ENCODE assay signal across 30 cellular contexts in the genomic region with DNA sequence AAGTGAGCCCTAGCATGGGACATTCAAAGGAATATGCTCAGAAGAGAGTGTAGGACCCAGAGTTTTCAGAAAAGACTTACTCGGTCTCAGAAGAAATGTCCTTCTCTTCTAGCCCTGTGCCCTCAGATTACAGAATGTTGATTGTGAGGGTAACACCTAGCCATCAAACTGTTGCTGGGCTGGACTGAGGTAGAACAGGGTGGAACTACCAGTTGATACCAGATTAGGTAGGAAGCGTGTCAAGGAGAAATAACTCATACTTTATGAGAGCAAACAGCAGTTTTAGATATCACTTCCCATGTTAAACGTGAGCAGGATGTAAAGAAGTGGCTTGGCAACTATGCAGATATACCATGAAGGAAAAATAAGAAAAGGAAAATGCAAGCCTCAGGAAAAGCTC.
"Had no signal": no experiment of that assay in that cellular context is flagged by ENCODE, and none has a peak within 500 bp of the region (broad histone marks: within the 10 kb centered on the region; RNA-seq: fewer than 3 reads in every experiment).

No MANE protein-coding gene starts in this region.

- H3K27me3 Mint-ChIP-seq: naive B cell; naive thymus-derived CD8-positive, alpha-beta T cell; natural killer cell treated with Interleukin-12 subunit alpha and Interleukin-12 subunit beta and Interleukin-15 and Interleukin-18, amount 100 ng/mL, for 72 hours; progenitor cell of endocrine pancreas; stimulated activated memory B cell treated with anti-CD40 and anti-IgM and Interleukin-4, amounts not matched to agents 10 μg/mL and 1 μg/mL and 100 μg/mL, for 72 hours; stimulated activated naive CD8-positive, alpha-beta T cell treated with anti-CD3 and anti-CD28 coated beads, Interleukin-15, Interleukin-2, amounts not matched to agents 100 ng/mL and 50 ng/mL, for 24 hours had no signal

- H3K4me1 Mint-ChIP-seq: stimulated activated memory B cell treated with anti-CD40 and anti-IgM and Interleukin-4, amounts not matched to agents 10 μg/mL and 1 μg/mL and 100 μg/mL, for 72 hours had no signal

- H3K27ac Mint-ChIP-seq: natural killer cell treated with Interleukin-12 subunit alpha and Interleukin-12 subunit beta and Interleukin-15 and Interleukin-18, amount 100 ng/mL, for 72 hours; progenitor cell of endocrine pancreas; stimulated activated memory B cell treated with anti-CD40 and anti-IgM and Interleukin-4, amounts not matched to agents 10 μg/mL and 1 μg/mL and 100 μg/mL, for 72 hours; stimulated activated naive CD8-positive, alpha-beta T cell treated with anti-CD3 and anti-CD28 coated beads, Interleukin-15, Interleukin-2, amounts not matched to agents 100 ng/mL and 50 ng/mL, for 24 hours had no signal

- H3K4me1 ChIP-seq: right lobe of liver, spleen, vagina had no signal

- H3K27me3 ChIP-seq: neutrophil, ovary, right lobe of liver, spleen, thyroid gland, tibial nerve, vagina had no signal

- DNase-seq: naive B cell; naive thymus-derived CD8-positive, alpha-beta T cell; nephron progenitor cell; nucleus accumbens; ovary; posterior cingulate gyrus; psoas muscle; right cardiac atrium; right lobe of liver; spleen; stimulated activated CD4-positive, alpha-beta T cell treated with anti-CD3 and anti-CD28 coated beads, Interleukin-12 subunit alpha, Interleukin-12 subunit beta, amount 100 ng/mL, for 4 hours; stimulated activated CD4-positive, alpha-beta T cell treated with anti-CD3 and anti-CD28 coated beads, Interleukin-1b, Interleukin-23, amount 100 ng/mL, for 48 hours; stimulated activated CD4-positive, alpha-beta T cell treated with anti-CD3 and anti-CD28 coated beads, Interleukin-4, amount 100 ng/mL, for 1 hour; stimulated activated CD4-positive, alpha-beta T cell treated with anti-CD3 and anti-CD28 coated beads, Interleukin-4, amount 100 ng/mL, for 4 hours; stimulated activated CD8-positive, alpha-beta memory T cell treated with anti-CD3 and anti-CD28 coated beads, Interleukin-4, amount 100 ng/mL, for 48 hours; stimulated activated naive CD4-positive, alpha-beta T cell treated with Interleukin-2 at 50 U/mL for 16 hours; thyroid gland; trophoblast cell had no signal

- H3K9me3 Mint-ChIP-seq: natural killer cell treated with Interleukin-12 subunit alpha and Interleukin-12 subunit beta and Interleukin-15 and Interleukin-18, amount 100 ng/mL, for 72 hours; neural crest cell; stimulated activated memory B cell treated with anti-CD40 and anti-IgM and Interleukin-4, amounts not matched to agents 10 μg/mL and 1 μg/mL and 100 μg/mL, for 72 hours; stimulated activated naive CD8-positive, alpha-beta T cell treated with anti-CD3 and anti-CD28 coated beads, Interleukin-15, Interleukin-2, amounts not matched to agents 100 ng/mL and 50 ng/mL, for 24 hours had no signal

- H3K9me3 ChIP-seq: neutrophil, ovary, psoas muscle, right lobe of liver, thoracic aorta, thyroid gland, tibial nerve, vagina had no signal

- H3K4me3 ChIP-seq: ovary, psoas muscle, right lobe of liver, skin epidermis, smooth muscle cell, spleen, thoracic aorta, thyroid gland, tibial nerve, vagina had no signal

- H3K4me3 Mint-ChIP-seq: naive B cell; naive thymus-derived CD8-positive, alpha-beta T cell; natural killer cell treated with Interleukin-12 subunit alpha and Interleukin-12 subunit beta and Interleukin-15 and Interleukin-18, amount 100 ng/mL, for 72 hours; nephron progenitor cell; neural crest cell; stimulated activated memory B cell treated with anti-CD40 and anti-IgM and Interleukin-4, amounts not matched to agents 10 μg/mL and 1 μg/mL and 100 μg/mL, for 72 hours; stimulated activated naive CD8-positive, alpha-beta T cell treated with anti-CD3 and anti-CD28 coated beads, Interleukin-15, Interleukin-2, amounts not matched to agents 100 ng/mL and 50 ng/mL, for 24 hours had no signal

- ATAC-seq: naive thymus-derived CD8-positive, alpha-beta T cell; natural killer cell treated with Interleukin-12 subunit alpha and Interleukin-12 subunit beta and Interleukin-15 and Interleukin-18, amount 100 ng/mL, for 72 hours; psoas muscle; right cardiac atrium; right lobe of liver; stimulated activated memory B cell treated with anti-CD40 and anti-IgM and Interleukin-4, amounts not matched to agents 10 μg/mL and 1 μg/mL and 100 μg/mL, for 72 hours had no signal

- H3K36me3 ChIP-seq: ovary had no signal

- H3K27ac ChIP-seq: neutrophil, ovary, parathyroid adenoma, psoas muscle, right lobe of liver, skin epidermis, spleen, thoracic aorta, thyroid gland, vagina had no signal
